Comparison of ENCODE assay signal across 8 cellular contexts in the genomic region with DNA sequence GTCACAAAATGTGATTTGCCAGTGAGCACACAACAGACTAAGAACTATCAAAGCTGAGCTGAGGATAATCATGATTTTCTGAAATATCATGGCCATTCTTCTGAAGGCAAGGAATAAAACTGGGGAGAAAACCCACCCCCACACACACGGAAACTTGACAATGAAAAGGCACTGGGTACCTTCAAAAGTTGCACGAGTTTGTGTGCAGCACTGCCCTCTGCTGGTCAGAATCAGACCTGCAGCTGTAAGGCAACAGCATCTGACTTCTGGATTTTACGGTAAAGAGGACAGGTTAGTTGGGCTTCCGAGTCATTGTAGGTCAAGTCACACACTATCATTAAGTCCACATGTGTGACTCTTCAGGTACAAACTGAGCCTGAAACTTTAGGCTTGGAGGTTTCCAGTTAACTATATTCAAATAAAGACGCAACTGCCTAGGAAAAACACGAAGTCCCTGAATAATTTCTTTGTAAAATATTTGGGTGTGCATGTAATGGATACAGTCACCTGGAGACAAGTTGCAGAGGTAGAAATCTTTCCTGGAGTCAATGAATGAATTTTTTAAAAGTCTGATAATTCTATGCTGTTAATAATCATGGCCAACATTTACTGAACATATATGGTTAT.
DNase-seq lines count a peak whose midpoint lies in the region; ATAC-seq and TF ChIP-seq lines count a peak whose summit lies in the region.

No MANE protein-coding gene starts in this region.

- no peak overlapping the region for H3K4me3 ChIP-seq in testis

- H3K27me3 Mint-ChIP-seq in activated T-helper 17 cell treated with anti-CD3 and anti-CD28 coated beads, Interleukin-2, amount 50 U/mL, for 72 hours = peaks cover 3% of the 10 kb centered on the region

- TF ChIP-seq CTCF in foreskin keratinocyte (conservative IDR thresholded peaks at IDR 0.05) (peak; percentile 88), testis (IDR thresholded peaks at IDR 0.05) (peak; percentile 86 to 96 (median 91))

- H3K27me3 ChIP-seq in foreskin keratinocyte (peaks cover 43% of the 10 kb centered on the region), testis (no peaks in the 10 kb centered on the region)

- H3K36me3 Mint-ChIP-seq in activated T-helper 17 cell treated with anti-CD3 and anti-CD28 coated beads, Interleukin-2, amount 50 U/mL, for 72 hours (ENCODE audit: low read depth) = no peaks in the 10 kb centered on the region

- H3K9me3 Mint-ChIP-seq in activated T-helper 17 cell treated with anti-CD3 and anti-CD28 coated beads, Interleukin-2, amount 50 U/mL, for 72 hours = no peaks in the 10 kb centered on the region

- H3K36me3 ChIP-seq in testis (ENCODE audit: low read depth, missing control alignments) = no peaks in the 10 kb centered on the region

- intact Hi-C loops in testis (cut with DNase I; ENCODE audit: low total_unique reads) = loop anchor here (5.0 kb wide), 1 partner anchor 306 kb away; no protein-coding TSS in a partner anchor

- no peak overlapping the region for H3K4me3 Mint-ChIP-seq in activated T-helper 17 cell treated with anti-CD3 and anti-CD28 coated beads, Interleukin-2, amount 50 U/mL, for 72 hours

- no peak overlapping the region for H3K27ac Mint-ChIP-seq in activated T-helper 17 cell treated with anti-CD3 and anti-CD28 coated beads, Interleukin-2, amount 50 U/mL, for 72 hours

- ATAC-seq in HG03045 (IDR thresholded peaks at IDR 0.05; ENCODE audit: unreplicated experiment) (peak; percentile 62), foreskin keratinocyte (peak; percentile 31), HG02763 (IDR thresholded peaks at IDR 0.05; ENCODE audit: unreplicated experiment) (no peak)
- ATAC-seq in activated T-helper 17 cell treated with anti-CD3 and anti-CD28 coated beads, Interleukin-2, amount 50 U/mL, for 72 hours (replicated peaks) = peak; percentile 43

- DNase-seq in Caki2 (ENCODE audit: low read depth) (peak; percentile 44), RPMI7951 (ENCODE audit: low read depth) (peak; percentile 35), foreskin keratinocyte (peak in 1 of 2 donors; percentile 31), nucleus accumbens (lab: John Stamatoyannopoulos, UW) (peak in 49 of 56 donors; percentile 8 to 89 (median 56)), testis (peak; percentile 90)

- in situ Hi-C loops in Caki2 (cut with HindIII; ENCODE audit: low pct_unique_long_range_greater_than_20kb, low sequenced_read_pairs) = no loop called here

- H3K4me1 ChIP-seq in foreskin keratinocyte (no peaks in the 10 kb centered on the region), testis (no peaks in the 10 kb centered on the region)

- no peak overlapping the region for H3K27ac ChIP-seq in foreskin keratinocyte
- no peak overlapping the region for H3K27ac ChIP-seq in testis

- H3K4me1 Mint-ChIP-seq in activated T-helper 17 cell treated with anti-CD3 and anti-CD28 coated beads, Interleukin-2, amount 50 U/mL, for 72 hours = no peaks in the 10 kb centered on the region

- no peaks in the 10 kb centered on the region for H3K9me3 ChIP-seq in testis

- 18 to 27% methylated on average over 6 of the region's 6 CpGs for WGBS in testis, 2 donors

- no peak for TF ChIP-seq POLR2A in testis (IDR thresholded peaks at IDR 0.05)
